In the genomic region with DNA sequence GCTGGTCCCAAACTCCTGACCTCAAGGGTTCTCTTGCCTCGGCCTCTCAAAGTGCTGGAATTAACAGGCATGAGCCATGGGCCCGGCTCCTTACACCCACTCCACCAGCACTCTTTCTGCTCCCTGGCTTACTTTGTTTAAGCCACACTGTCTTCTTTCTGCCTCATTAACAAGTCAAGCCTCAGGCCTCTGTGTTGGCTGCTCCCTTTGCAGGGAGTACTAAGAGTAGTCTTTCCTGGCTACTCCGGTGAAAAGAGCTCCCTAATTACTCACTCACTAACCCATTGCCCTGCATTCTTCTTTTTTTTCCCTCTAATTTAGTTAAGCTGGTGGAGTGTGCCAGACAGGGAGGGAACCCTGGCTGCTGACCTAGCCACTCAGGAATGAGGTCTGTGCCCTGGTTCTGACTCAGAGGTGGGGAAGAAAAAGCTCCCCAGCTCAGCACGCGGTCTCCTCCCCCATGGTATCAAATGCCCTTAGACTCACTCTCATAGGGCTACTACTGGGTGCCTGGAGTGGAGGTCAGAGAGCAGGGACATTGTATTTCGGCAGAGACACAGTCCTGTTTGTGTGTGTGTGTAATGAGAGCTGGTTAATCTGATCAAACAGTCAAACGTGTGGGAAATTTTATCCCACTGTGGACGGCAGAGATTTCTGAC, we compare ENCODE assay signal across 8 cellular contexts. TPM values are rescaled to one million over a fixed set of nuclear protein-coding genes. Genes with fewer than 3 reads are reported as not detected.
DNase-seq lines count a peak whose midpoint lies in the region; ATAC-seq lines count a peak whose summit lies in the region.

No MANE protein-coding gene starts in this region.

- H3K4me3 Mint-ChIP-seq in stimulated activated naive CD8-positive, alpha-beta T cell treated with anti-CD3 and anti-CD28 coated beads, Interleukin-15, Interleukin-2, amounts not matched to agents 100 ng/mL and 50 ng/mL, for 24 hours = no peak overlapping the region
- no peak overlapping the region for H3K4me3 Mint-ChIP-seq in T-helper 17 cell

- peak overlapping the region; percentile 43 for H3K27ac Mint-ChIP-seq in stimulated activated naive CD8-positive, alpha-beta T cell treated with anti-CD3 and anti-CD28 coated beads, Interleukin-15, Interleukin-2, amounts not matched to agents 100 ng/mL and 50 ng/mL, for 24 hours
- H3K27ac Mint-ChIP-seq in T-helper 17 cell = peak overlapping the region; percentile 93

- no peaks in the 10 kb centered on the region for H3K9me3 Mint-ChIP-seq in stimulated activated naive CD8-positive, alpha-beta T cell treated with anti-CD3 and anti-CD28 coated beads, Interleukin-15, Interleukin-2, amounts not matched to agents 100 ng/mL and 50 ng/mL, for 24 hours

- in situ Hi-C loops in KBM-7 (cut with MboI; ENCODE audit: low pct_unique_long_range_greater_than_20kb, low sequenced_read_pairs) = loop anchor here (25.0 kb wide), 1 partner anchor 559 kb away; no protein-coding TSS in a partner anchor

- H3K9me3 ChIP-seq in T-helper 17 cell (ENCODE audit: control insufficient read depth, low read length, poor library complexity, severe bottlenecking) = no peaks in the 10 kb centered on the region

- H3K4me1 Mint-ChIP-seq in stimulated activated naive CD8-positive, alpha-beta T cell treated with anti-CD3 and anti-CD28 coated beads, Interleukin-15, Interleukin-2, amounts not matched to agents 100 ng/mL and 50 ng/mL, for 24 hours (ENCODE audit: low read depth) = peaks cover 71% of the 10 kb centered on the region
- peaks cover 36% of the 10 kb centered on the region for H3K4me1 Mint-ChIP-seq in T-helper 17 cell

- H3K27me3 Mint-ChIP-seq in stimulated activated naive CD8-positive, alpha-beta T cell treated with anti-CD3 and anti-CD28 coated beads, Interleukin-15, Interleukin-2, amounts not matched to agents 100 ng/mL and 50 ng/mL, for 24 hours = no peaks in the 10 kb centered on the region
- no peaks in the 10 kb centered on the region for H3K27me3 Mint-ChIP-seq in T-helper 17 cell

- ATAC-seq in stimulated activated naive CD8-positive, alpha-beta T cell treated with anti-CD3 and anti-CD28 coated beads, Interleukin-15, Interleukin-2, amounts not matched to agents 100 U/mL and 50 U/mL, for 24 hours = no peak
- ATAC-seq in T-helper 17 cell = no peak

- DNase-seq in stimulated activated naive CD8-positive, alpha-beta T cell treated with anti-CD3 and anti-CD28 coated beads, Interleukin-15, Interleukin-2, amounts not matched to agents 100 U/mL and 50 U/mL, for 24 hours = no peak
- DNase-seq in T-helper 17 cell (no peak), glomerular visceral epithelial cell (ENCODE audit: extremely low spot score) (peak; percentile 97), pulmonary artery endothelial cell (ENCODE audit: low read depth, low spot score) (peak; percentile 88), KBM-7 (no peak), NOMO-1 treated with dmso at 0.1 percent for 144 hours (lab: John Stamatoyannopoulos, UW; ENCODE audit: unreplicated experiment) (no peak)
- no peak for DNase-seq in activated effector memory CD4-positive, alpha-beta T cell treated with anti-CD3 and anti-CD28 coated beads, Interleukin-2, amount 50 U/mL, for 16 hours

- H3K36me3 Mint-ChIP-seq in stimulated activated naive CD8-positive, alpha-beta T cell treated with anti-CD3 and anti-CD28 coated beads, Interleukin-15, Interleukin-2, amounts not matched to agents 100 ng/mL and 50 ng/mL, for 24 hours (ENCODE audit: low read depth) = peaks cover 59% of the 10 kb centered on the region
- H3K36me3 Mint-ChIP-seq in T-helper 17 cell (ENCODE audit: low read depth) = peaks cover 3% of the 10 kb centered on the region

RNA-seq across cellular contexts. Expression of gene GALNT6, which starts 19.8 kb away (rescaled TPM):
- total RNA-seq in T-helper 17 cell (10 to 100 TPM in 1 of 2 donors, 1 to 10 TPM in 1; 7.0 to 12.6 TPM), pulmonary artery endothelial cell (75.0 and 112 TPM in 2 replicates)

RNA-seq across cellular contexts. Expression of gene CELA1, which starts 24.9 kb away (rescaled TPM):
- under 1 TPM in 1 of 2 donors, not detected in 1; 0.50 TPM for total RNA-seq in T-helper 17 cell
- total RNA-seq in pulmonary artery endothelial cell = not detected in 2 replicates

RNA-seq across cellular contexts. Expression of gene BIN2, which starts 47.5 kb away (rescaled TPM):
- 100 to 1,000 TPM; 216 to 233 TPM for total RNA-seq in T-helper 17 cell
- not detected in 2 replicates for total RNA-seq in pulmonary artery endothelial cell

RNA-seq across cellular contexts. Expression of gene SLC4A8, which starts 53.2 kb away (rescaled TPM):
- total RNA-seq in T-helper 17 cell (1 to 10 TPM in 1 of 2 donors, under 1 TPM in 1; 0.83 to 1.6 TPM), pulmonary artery endothelial cell (3.7 and 5.1 TPM in 2 replicates)

Comparison
In these comparisons a context has a peak if more than half of its experiments do, and no peak if none do; other contexts are left out.
1. DNase-seq: peak in glomerular visceral epithelial cell (single experiment) and pulmonary artery endothelial cell (single experiment); none in stimulated activated naive CD8-positive, alpha-beta T cell treated with anti-CD3 and anti-CD28 coated beads, Interleukin-15, Interleukin-2, amounts not matched to agents 100 U/mL and 50 U/mL, for 24 hours (single experiment), T-helper 17 cell (0 of 3), activated effector memory CD4-positive, alpha-beta T cell treated with anti-CD3 and anti-CD28 coated beads, Interleukin-2, amount 50 U/mL, for 16 hours (single experiment), KBM-7 (single experiment) and NOMO-1 treated with dmso at 0.1 percent for 144 hours (single experiment).
2. RNA of gene BIN2, which starts 47.5 kb away (total RNA-seq): 216 to 233 TPM in T-helper 17 cell; not detected in pulmonary artery endothelial cell; every median in the first group is over 100 times any median in the second.